14 cellular contexts compared by ENCODE assay signal in genomic region chr2:181850914-181851560, GRCh38. TPM values are rescaled to one million over a fixed set of nuclear protein-coding genes. Genes with fewer than 3 reads are reported as not detected.
DNase-seq lines count a peak whose midpoint lies in the region; ATAC-seq lines count a peak whose summit lies in the region.
"Had no signal": no experiment of that assay in that cellular context is flagged by ENCODE, and none has a peak within 500 bp of the region (broad histone marks: within the 10 kb centered on the region; RNA-seq: fewer than 3 reads in every experiment).

No MANE protein-coding gene starts in this region.

- no peaks in the 10 kb centered on the region for H3K27me3 Mint-ChIP-seq in naive B cell
- H3K27me3 Mint-ChIP-seq: brain had no signal

- peak overlapping the region in 3 of 6 donors; percentile 0 to 90 (median 6) for H3K27ac Mint-ChIP-seq in naive B cell
- H3K27ac Mint-ChIP-seq: brain; CD4-positive, alpha-beta T cell had no signal

- peaks cover 9 to 14% (median 13%) of the 10 kb centered on the region in 3 donors for H3K4me1 Mint-ChIP-seq in naive B cell

- no peak overlapping the region for H3K27ac ChIP-seq in SJCRH30
- H3K27ac ChIP-seq: KMS-11 had no signal

- no peaks in the 10 kb centered on the region for H3K36me3 Mint-ChIP-seq in naive B cell
- H3K36me3 Mint-ChIP-seq: brain had no signal

- H3K9me3 Mint-ChIP-seq in naive B cell = no peaks in the 10 kb centered on the region
- H3K9me3 Mint-ChIP-seq: brain; CD4-positive, alpha-beta T cell had no signal

- no peaks in the 10 kb centered on the region for H3K4me1 ChIP-seq in SJCRH30

- H3K27me3 ChIP-seq in SJCRH30 = no peaks in the 10 kb centered on the region

- ATAC-seq in GM18517 (IDR thresholded peaks at IDR 0.05; ENCODE audit: unreplicated experiment) (peak; percentile 67), HG02678 (IDR thresholded peaks at IDR 0.05; ENCODE audit: unreplicated experiment) (peak; percentile 75), naive B cell (ENCODE audit: low read depth in 2 of 2) (peak; percentile 59 to 67), HG03439 (IDR thresholded peaks at IDR 0.05; ENCODE audit: unreplicated experiment) (no peak)

- no peaks in the 10 kb centered on the region for H3K36me3 ChIP-seq in SJCRH30

- H3K9me3 ChIP-seq in SJCRH30 (replicated peaks) = no peaks in the 10 kb centered on the region

- H3K4me3 Mint-ChIP-seq in naive B cell = peak overlapping the region in 4 of 8 donors; percentile 16 to 64 (median 34)
- H3K4me3 Mint-ChIP-seq: brain; CD4-positive, alpha-beta T cell had no signal

- no peak overlapping the region for H3K4me3 ChIP-seq in SJCRH30
- H3K4me3 ChIP-seq: smooth muscle cell had no signal

- DNase-seq in NAMALWA (ENCODE audit: low spot score) = peak; percentile 23
- DNase-seq in naive B cell = peak; percentile 5
- DNase-seq in NCI-H187 treated with DMSO at 0.1 percent for 48 hours (lab: John Stamatoyannopoulos, UW) = no peak
- no peak for DNase-seq in SJCRH30
- DNase-seq in activated gamma-delta T cell (lab: John Stamatoyannopoulos, UW) = no peak
- DNase-seq: activated CD4-positive, alpha-beta T cell treated with anti-CD3 and anti-CD28 coated beads for 48 hours; CD4-positive, alpha-beta T cell; T-helper 1 cell had no signal

RNA-seq across cellular contexts. Expression of gene ITPRID2, which starts 40.5 kb away (rescaled TPM):
- 1 to 10 TPM in 5 of 6 donors, not detected in 1; 3.2 to 5.5 (median 4.4) TPM for polyA plus RNA-seq in naive B cell (ENCODE audit: low read depth in 6 of 6)
- total RNA-seq in SJCRH30 (2014; rRNA removed; shearing (Covaris generic)) = 70.5 and 91.2 TPM in 2 replicates

Comparison
In these comparisons a context has a peak if more than half of its experiments do, and no peak if none do; other contexts are left out.
1. DNase-seq: peak in NAMALWA (single experiment) and naive B cell (single experiment); none in NCI-H187 treated with DMSO at 0.1 percent for 48 hours (single experiment), SJCRH30 (0 of 2) and activated gamma-delta T cell (single experiment).